In genomic region chr14:52948039-52948438, GRCh38 we compare ENCODE assay signal across 1 cellular context.
TF ChIP-seq lines count a peak whose summit lies in the region.

No MANE protein-coding gene starts in this region.

TF ChIP-seq in HepG2, 621 proteins besides CTCF, POLR2A, EP300 and RAD21 (continued from another document and continues in another):
- TF ChIP-seq, protein P1, sequence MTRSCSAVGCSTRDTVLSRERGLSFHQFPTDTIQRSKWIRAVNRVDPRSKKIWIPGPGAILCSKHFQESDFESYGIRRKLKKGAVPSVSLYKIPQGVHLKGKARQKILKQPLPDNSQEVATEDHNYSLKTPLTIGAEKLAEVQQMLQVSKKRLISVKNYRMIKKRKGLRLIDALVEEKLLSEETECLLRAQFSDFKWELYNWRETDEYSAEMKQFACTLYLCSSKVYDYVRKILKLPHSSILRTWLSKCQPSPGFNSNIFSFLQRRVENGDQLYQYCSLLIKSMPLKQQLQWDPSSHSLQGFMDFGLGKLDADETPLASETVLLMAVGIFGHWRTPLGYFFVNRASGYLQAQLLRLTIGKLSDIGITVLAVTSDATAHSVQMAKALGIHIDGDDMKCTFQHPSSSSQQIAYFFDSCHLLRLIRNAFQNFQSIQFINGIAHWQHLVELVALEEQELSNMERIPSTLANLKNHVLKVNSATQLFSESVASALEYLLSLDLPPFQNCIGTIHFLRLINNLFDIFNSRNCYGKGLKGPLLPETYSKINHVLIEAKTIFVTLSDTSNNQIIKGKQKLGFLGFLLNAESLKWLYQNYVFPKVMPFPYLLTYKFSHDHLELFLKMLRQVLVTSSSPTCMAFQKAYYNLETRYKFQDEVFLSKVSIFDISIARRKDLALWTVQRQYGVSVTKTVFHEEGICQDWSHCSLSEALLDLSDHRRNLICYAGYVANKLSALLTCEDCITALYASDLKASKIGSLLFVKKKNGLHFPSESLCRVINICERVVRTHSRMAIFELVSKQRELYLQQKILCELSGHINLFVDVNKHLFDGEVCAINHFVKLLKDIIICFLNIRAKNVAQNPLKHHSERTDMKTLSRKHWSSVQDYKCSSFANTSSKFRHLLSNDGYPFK (CRISPR knock-in tag; IDR thresholded peaks at IDR 0.05; ENCODE audit: borderline replicate concordance) = no peak
- TF ChIP-seq, protein P2, sequence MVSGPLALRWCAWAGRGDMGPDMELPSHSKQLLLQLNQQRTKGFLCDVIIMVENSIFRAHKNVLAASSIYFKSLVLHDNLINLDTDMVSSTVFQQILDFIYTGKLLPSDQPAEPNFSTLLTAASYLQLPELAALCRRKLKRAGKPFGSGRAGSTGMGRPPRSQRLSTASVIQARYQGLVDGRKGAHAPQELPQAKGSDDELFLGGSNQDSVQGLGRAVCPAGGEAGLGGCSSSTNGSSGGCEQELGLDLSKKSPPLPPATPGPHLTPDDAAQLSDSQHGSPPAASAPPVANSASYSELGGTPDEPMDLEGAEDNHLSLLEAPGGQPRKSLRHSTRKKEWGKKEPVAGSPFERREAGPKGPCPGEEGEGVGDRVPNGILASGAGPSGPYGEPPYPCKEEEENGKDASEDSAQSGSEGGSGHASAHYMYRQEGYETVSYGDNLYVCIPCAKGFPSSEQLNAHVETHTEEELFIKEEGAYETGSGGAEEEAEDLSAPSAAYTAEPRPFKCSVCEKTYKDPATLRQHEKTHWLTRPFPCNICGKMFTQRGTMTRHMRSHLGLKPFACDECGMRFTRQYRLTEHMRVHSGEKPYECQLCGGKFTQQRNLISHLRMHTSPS (CRISPR knock-in tag; IDR thresholded peaks at IDR 0.05; ENCODE audit: low read depth) = no peak
- TF ChIP-seq REST (IDR thresholded peaks at IDR 0.05; ENCODE audit: borderline replicate concordance in 1 of 2, low read depth in 1 of 2, low read length in 2 of 2) (no peak), ZNF629 (CRISPR knock-in tag; conservative IDR thresholded peaks at IDR 0.05) (no peak; the same call in 1 of the 2 replicates), ZNF350 (CRISPR knock-in tag; IDR thresholded peaks at IDR 0.05; ENCODE audit: borderline replicate concordance, low read depth) (no peak), ZBTB38 (CRISPR knock-in tag; IDR thresholded peaks at IDR 0.05) (no peak), ZC3H4 (CRISPR knock-in tag; IDR thresholded peaks at IDR 0.05; ENCODE audit: borderline replicate concordance) (no peak), EED (CRISPR knock-in tag; IDR thresholded peaks at IDR 0.05) (no peak), ZNF34 (CRISPR knock-in tag; IDR thresholded peaks at IDR 0.05; ENCODE audit: borderline replicate concordance) (no peak), CERS6 (CRISPR knock-in tag; IDR thresholded peaks at IDR 0.05) (no peak), XBP1 (CRISPR knock-in tag; IDR thresholded peaks at IDR 0.05) (no peak), THAP11 (CRISPR knock-in tag; IDR thresholded peaks at IDR 0.05) (no peak), RBM22 (optimal IDR thresholded peaks at IDR 0.05; ENCODE audit: low read length) (no peak), ZNF775 (CRISPR knock-in tag; IDR thresholded peaks at IDR 0.05; ENCODE audit: borderline replicate concordance) (no peak), ZBTB14 (CRISPR knock-in tag; IDR thresholded peaks at IDR 0.05) (no peak), JARID2 (CRISPR knock-in tag; IDR thresholded peaks at IDR 0.05; ENCODE audit: insufficient replicate concordance) (no peak), BRD4 (CRISPR knock-in tag; IDR thresholded peaks at IDR 0.05) (no peak), ZNF609 (CRISPR knock-in tag; IDR thresholded peaks at IDR 0.05; ENCODE audit: borderline replicate concordance) (peak; percentile 82; the same call in 1 of the 2 replicates), ZNF598 (CRISPR knock-in tag; IDR thresholded peaks at IDR 0.05; ENCODE audit: borderline replicate concordance) (no peak), ZNF557 (CRISPR knock-in tag; IDR thresholded peaks at IDR 0.05) (no peak), KLF13 (CRISPR knock-in tag; IDR thresholded peaks at IDR 0.05) (no peak), HNRNPH1 (optimal IDR thresholded peaks at IDR 0.05; ENCODE audit: low read depth, low read length) (no peak), ZSCAN9 (CRISPR knock-in tag; IDR thresholded peaks at IDR 0.05; ENCODE audit: borderline replicate concordance) (no peak), ZNF619 (CRISPR knock-in tag; IDR thresholded peaks at IDR 0.05) (no peak), MBNL3 (CRISPR knock-in tag; conservative IDR thresholded peaks at IDR 0.05) (no peak), MAFF (IDR thresholded peaks at IDR 0.05; ENCODE audit: low read depth, low read length) (no peak)
- TF ChIP-seq, protein P3, sequence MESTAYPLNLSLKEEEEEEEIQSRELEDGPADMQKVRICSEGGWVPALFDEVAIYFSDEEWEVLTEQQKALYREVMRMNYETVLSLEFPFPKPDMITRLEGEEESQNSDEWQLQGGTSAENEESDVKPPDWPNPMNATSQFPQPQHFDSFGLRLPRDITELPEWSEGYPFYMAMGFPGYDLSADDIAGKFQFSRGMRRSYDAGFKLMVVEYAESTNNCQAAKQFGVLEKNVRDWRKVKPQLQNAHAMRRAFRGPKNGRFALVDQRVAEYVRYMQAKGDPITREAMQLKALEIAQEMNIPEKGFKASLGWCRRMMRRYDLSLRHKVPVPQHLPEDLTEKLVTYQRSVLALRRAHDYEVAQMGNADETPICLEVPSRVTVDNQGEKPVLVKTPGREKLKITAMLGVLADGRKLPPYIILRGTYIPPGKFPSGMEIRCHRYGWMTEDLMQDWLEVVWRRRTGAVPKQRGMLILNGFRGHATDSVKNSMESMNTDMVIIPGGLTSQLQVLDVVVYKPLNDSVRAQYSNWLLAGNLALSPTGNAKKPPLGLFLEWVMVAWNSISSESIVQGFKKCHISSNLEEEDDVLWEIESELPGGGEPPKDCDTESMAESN (CRISPR knock-in tag; conservative IDR thresholded peaks at IDR 0.05) = no peak
- TF ChIP-seq, protein P4, sequence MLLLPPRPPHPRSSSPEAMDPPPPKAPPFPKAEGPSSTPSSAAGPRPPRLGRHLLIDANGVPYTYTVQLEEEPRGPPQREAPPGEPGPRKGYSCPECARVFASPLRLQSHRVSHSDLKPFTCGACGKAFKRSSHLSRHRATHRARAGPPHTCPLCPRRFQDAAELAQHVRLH (CRISPR knock-in tag; IDR thresholded peaks at IDR 0.05; ENCODE audit: borderline replicate concordance, low read depth) = no peak
- TF ChIP-seq, protein P5, sequence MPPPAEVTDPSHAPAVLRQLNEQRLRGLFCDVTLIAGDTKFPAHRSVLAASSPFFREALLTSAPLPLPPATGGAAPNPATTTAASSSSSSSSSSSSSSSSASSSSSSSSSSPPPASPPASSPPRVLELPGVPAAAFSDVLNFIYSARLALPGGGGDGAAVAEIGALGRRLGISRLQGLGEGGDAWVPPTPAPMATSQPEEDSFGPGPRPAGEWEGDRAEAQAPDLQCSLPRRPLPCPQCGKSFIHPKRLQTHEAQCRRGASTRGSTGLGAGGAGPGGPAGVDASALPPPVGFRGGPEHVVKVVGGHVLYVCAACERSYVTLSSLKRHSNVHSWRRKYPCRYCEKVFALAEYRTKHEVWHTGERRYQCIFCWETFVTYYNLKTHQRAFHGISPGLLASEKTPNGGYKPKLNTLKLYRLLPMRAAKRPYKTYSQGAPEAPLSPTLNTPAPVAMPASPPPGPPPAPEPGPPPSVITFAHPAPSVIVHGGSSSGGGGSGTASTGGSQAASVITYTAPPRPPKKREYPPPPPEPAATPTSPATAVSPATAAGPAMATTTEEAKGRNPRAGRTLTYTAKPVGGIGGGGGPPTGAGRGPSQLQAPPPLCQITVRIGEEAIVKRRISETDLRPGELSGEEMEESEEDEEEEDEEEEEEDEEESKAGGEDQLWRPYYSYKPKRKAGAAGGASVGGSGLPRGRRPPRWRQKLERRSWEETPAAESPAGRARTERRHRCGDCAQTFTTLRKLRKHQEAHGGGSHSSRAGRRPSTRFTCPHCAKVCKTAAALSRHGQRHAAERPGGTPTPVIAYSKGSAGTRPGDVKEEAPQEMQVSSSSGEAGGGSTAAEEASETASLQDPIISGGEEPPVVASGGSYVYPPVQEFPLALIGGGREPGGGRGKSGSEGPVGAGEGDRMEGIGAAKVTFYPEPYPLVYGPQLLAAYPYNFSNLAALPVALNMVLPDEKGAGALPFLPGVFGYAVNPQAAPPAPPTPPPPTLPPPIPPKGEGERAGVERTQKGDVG (CRISPR knock-in tag; IDR thresholded peaks at IDR 0.05; ENCODE audit: borderline replicate concordance) = no peak
- TF ChIP-seq, protein P6, sequence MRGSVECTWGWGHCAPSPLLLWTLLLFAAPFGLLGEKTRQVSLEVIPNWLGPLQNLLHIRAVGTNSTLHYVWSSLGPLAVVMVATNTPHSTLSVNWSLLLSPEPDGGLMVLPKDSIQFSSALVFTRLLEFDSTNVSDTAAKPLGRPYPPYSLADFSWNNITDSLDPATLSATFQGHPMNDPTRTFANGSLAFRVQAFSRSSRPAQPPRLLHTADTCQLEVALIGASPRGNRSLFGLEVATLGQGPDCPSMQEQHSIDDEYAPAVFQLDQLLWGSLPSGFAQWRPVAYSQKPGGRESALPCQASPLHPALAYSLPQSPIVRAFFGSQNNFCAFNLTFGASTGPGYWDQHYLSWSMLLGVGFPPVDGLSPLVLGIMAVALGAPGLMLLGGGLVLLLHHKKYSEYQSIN (CRISPR knock-in tag; IDR thresholded peaks at IDR 0.05; ENCODE audit: borderline replicate concordance) = no peak
- TF ChIP-seq, protein P7, sequence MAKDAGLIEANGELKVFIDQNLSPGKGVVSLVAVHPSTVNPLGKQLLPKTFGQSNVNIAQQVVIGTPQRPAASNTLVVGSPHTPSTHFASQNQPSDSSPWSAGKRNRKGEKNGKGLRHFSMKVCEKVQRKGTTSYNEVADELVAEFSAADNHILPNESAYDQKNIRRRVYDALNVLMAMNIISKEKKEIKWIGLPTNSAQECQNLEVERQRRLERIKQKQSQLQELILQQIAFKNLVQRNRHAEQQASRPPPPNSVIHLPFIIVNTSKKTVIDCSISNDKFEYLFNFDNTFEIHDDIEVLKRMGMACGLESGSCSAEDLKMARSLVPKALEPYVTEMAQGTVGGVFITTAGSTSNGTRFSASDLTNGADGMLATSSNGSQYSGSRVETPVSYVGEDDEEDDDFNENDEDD (CRISPR knock-in tag; IDR thresholded peaks at IDR 0.05; ENCODE audit: borderline replicate concordance) = no peak
